ENCODE assay signal across 8 cellular contexts in genomic region chr1:16078925-16079656, GRCh38. TPM values are rescaled to one million over a fixed set of nuclear protein-coding genes. Genes with fewer than 3 reads are reported as not detected.
A peak's percentile ranks its signal among the peaks of the same experiment; 100 is the strongest.
DNase-seq lines count a peak whose midpoint lies in the region; ATAC-seq and TF ChIP-seq lines count a peak whose summit lies in the region.

No MANE protein-coding gene starts in this region.

- no peak for TF ChIP-seq POLR2A in gastrocnemius medialis (IDR thresholded peaks at IDR 0.05)

- DNase-seq in BJ (ENCODE audit: low read depth), result no peak
- peak; percentile 41 for DNase-seq in NCI-H2029 treated with DMSO at 0.1 percent for 48 hours (lab: John Stamatoyannopoulos, UW)
- peak; percentile 60 for DNase-seq in T1000 (lab: John Stamatoyannopoulos, UW)
- DNase-seq in anterior cingulate cortex (lab: John Stamatoyannopoulos, UW), result peak in 55 of 58 donors; percentile 16 to 81 (median 52)
- peak; percentile 84 for DNase-seq in hepatic stellate cell (ENCODE audit: low spot score)
- peak; percentile 39 to 59 for DNase-seq in gastrocnemius medialis

- no peak overlapping the region for H3K4me3 ChIP-seq in BJ (ENCODE audit: low read depth, low read length)
- peak overlapping the region in 1 of 4 donors; percentile 47 for H3K4me3 ChIP-seq in gastrocnemius medialis

- H3K4me1 ChIP-seq in gastrocnemius medialis, result peaks cover 3 to 12% of the 10 kb centered on the region in 2 donors

- no peaks in the 10 kb centered on the region for H3K27me3 ChIP-seq in BJ (ENCODE audit: control insufficient read depth, insufficient read depth, low read length)
- no peaks in the 10 kb centered on the region for H3K27me3 ChIP-seq in gastrocnemius medialis

- TF ChIP-seq CTCF in BJ (IDR thresholded peaks at IDR 0.05; ENCODE audit: insufficient read depth, low read depth, low read length) (peak; percentile 95), gastrocnemius medialis (IDR thresholded peaks at IDR 0.05 in 4 of 5, conservative IDR thresholded peaks at IDR 0.05 in 1 of 5) (peak; percentile 79 to 89 (median 86))

- peak; percentile 69 for ATAC-seq in GM21723 (IDR thresholded peaks at IDR 0.05; ENCODE audit: unreplicated experiment)
- ATAC-seq in gastrocnemius medialis, result peak; percentile 60 to 62
- no peak for ATAC-seq in HG02840 (IDR thresholded peaks at IDR 0.05; ENCODE audit: low FRiP score, unreplicated experiment)

- in situ Hi-C loops in gastrocnemius medialis (cut with MboI; ENCODE audit: low sequenced_read_pairs in 4 of 4), result loop anchor here in 3 of 4 donors (5.0 to 25.0 kb wide), 3 partner anchors 106 to 283 kb away; partner anchors contain the start of genes FBXO42 (in 3 of the 3) and SZRD1 (in 3 of the 3)

- no peaks in the 10 kb centered on the region for H3K9me3 ChIP-seq in gastrocnemius medialis

- POLR2A ChIA-PET in BJ (lab: Charles Lee), result no interaction called here

- no peaks in the 10 kb centered on the region for H3K36me3 ChIP-seq in BJ (ENCODE audit: control insufficient read depth, insufficient read depth, low read length)
- H3K36me3 ChIP-seq in gastrocnemius medialis, result no peaks in the 10 kb centered on the region

- no peak overlapping the region for H3K27ac ChIP-seq in gastrocnemius medialis

- intact Hi-C loops in gastrocnemius medialis (cut with DNase I; ENCODE audit: low total_unique reads), result loop anchor here (1.0 to 2.0 kb wide), 3 partner anchors 109 to 284 kb away; no protein-coding TSS in a partner anchor

- CTCF ChIA-PET in BJ (lab: Yijun Ruan, JAX), result interaction anchor here (0.7 to 18.0 kb wide), 36 partner anchors 8 to 345 kb away, joined by 3 to 584 read pairs (median 5); partner anchors contain the start of genes EPHA2 and FBXO42

RNA-seq across cellular contexts. Expression of gene FAM131C, which starts 5.6 kb away (rescaled TPM):
- 0.34 and 0.47 TPM in 2 replicates for polyA plus RNA-seq in BJ (2011; rRNA removed)
- polyA minus RNA-seq in BJ (2011; rRNA and poly(A)+ RNA removed), result 0.24 and 1.3 TPM in 2 replicates
- not detected for total RNA-seq in gastrocnemius medialis

RNA-seq across cellular contexts. Expression of gene CLCNKB, which starts 35.5 kb away (rescaled TPM):
- polyA plus RNA-seq in BJ (2011; rRNA removed), result 0.42 and 0.83 TPM in 2 replicates
- 0.31 and 0.71 TPM in 2 replicates for polyA minus RNA-seq in BJ (2011; rRNA and poly(A)+ RNA removed)
- total RNA-seq in gastrocnemius medialis, result not detected

RNA-seq across cellular contexts. Expression of gene CLCNKA, which starts 57.3 kb away (rescaled TPM):
- 0.20 and 0.28 TPM in 2 replicates for polyA plus RNA-seq in BJ (2011; rRNA removed)
- 0.19 TPM in 1 of 2 replicates, not detected in the other for polyA minus RNA-seq in BJ (2011; rRNA and poly(A)+ RNA removed)
- under 1 TPM in 3 of 4 donors, not detected in 1; 0.64 to 0.94 (median 0.80) TPM for total RNA-seq in gastrocnemius medialis
